ENCODE assay signal across 20 cellular contexts in the genomic region with DNA sequence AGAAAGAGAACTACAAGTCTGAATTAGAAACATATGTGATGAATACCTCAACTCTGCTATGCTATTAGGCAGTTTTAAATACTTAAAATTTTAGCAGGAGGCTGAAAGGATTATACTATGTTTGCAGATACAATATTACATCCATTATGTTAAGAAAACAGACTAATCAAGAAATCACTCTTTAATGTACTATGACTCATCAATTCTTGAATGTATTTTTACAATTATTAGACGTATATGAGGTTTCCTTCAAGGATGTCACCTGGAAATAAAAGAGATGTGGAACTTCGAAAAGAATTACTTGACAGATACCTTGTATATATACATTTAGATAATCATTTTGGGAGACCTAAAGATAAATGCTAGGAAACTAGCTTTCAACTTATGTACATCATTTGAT.
DNase-seq lines count a peak whose midpoint lies in the region; ATAC-seq, FAIRE-seq and TF ChIP-seq lines count a peak whose summit lies in the region.
"Had no signal": no experiment of that assay in that cellular context is flagged by ENCODE, and none has a peak within 500 bp of the region (broad histone marks: within the 10 kb centered on the region; RNA-seq: fewer than 3 reads in every experiment).

No MANE protein-coding gene starts in this region.

- no peak overlapping the region for H3K9ac ChIP-seq in HepG2 (ENCODE audit: insufficient read depth, low read depth, low read length)
- no peak overlapping the region for H3K9ac ChIP-seq in IMR-90 (ENCODE audit: low read depth, low read length)
- H3K9ac ChIP-seq: BLaER1 had no signal

- no peaks in the 10 kb centered on the region for H3K9me3 Mint-ChIP-seq in activated CD4-positive, alpha-beta T cell treated with anti-CD3 and anti-CD28 coated beads, Interleukin-2, amount 10 ng/mL, durations not matched to agents 24 days and 14 days

- H3K36me3 ChIP-seq in HepG2 (replicated peaks in 1 of 2; ENCODE audit: control insufficient read depth in 1 of 2, insufficient read depth in 2 of 2, low read length in 2 of 2): no peaks in the 10 kb centered on the region
- H3K36me3 ChIP-seq in right lobe of liver: no peaks in the 10 kb centered on the region
- H3K36me3 ChIP-seq in IMR-90 (ENCODE audit: control insufficient read depth, insufficient read depth, low read length): no peaks in the 10 kb centered on the region
- H3K36me3 ChIP-seq: BE2C, BLaER1 had no signal

- CTCF ChIA-PET in HepG2 (lab: Yijun Ruan, JAX; ENCODE audit: low intra/inter-chr PET ratio, low total read pairs): no interaction called here
- CTCF ChIA-PET in IMR-90 (lab: Yijun Ruan, JAX): no interaction called here

- H4K8ac ChIP-seq in IMR-90 (ENCODE audit: low read depth in 2 of 2, low read length in 2 of 2): no peak overlapping the region

- H3K4ac ChIP-seq in IMR-90 (ENCODE audit: low read depth, low read length): no peak overlapping the region

- H3K36me3 Mint-ChIP-seq in activated CD4-positive, alpha-beta T cell treated with anti-CD3 and anti-CD28 coated beads, Interleukin-2, amount 10 ng/mL, durations not matched to agents 24 days and 14 days (ENCODE audit: low read depth): no peaks in the 10 kb centered on the region
- H3K36me3 Mint-ChIP-seq: CD14-positive monocyte; CD4-positive, alpha-beta memory T cell; CD4-positive, CD25-positive, alpha-beta regulatory T cell; CD8-positive, alpha-beta memory T cell had no signal

- H2BK15ac ChIP-seq in IMR-90 (ENCODE audit: low read depth, low read length): no peak overlapping the region

- H3K79me1 ChIP-seq in IMR-90 (ENCODE audit: low read depth in 1 of 2, low read length in 2 of 2): no peaks in the 10 kb centered on the region

- ATAC-seq in HepG2: no peak
- ATAC-seq in right lobe of liver: no peak
- no peak for ATAC-seq in IMR-90 (ENCODE audit: low read depth)

- no peak overlapping the region for H2BK20ac ChIP-seq in IMR-90 (ENCODE audit: low read depth, low read length)

- H3K4me1 Mint-ChIP-seq in activated CD4-positive, alpha-beta T cell treated with anti-CD3 and anti-CD28 coated beads, Interleukin-2, amount 10 ng/mL, durations not matched to agents 24 days and 14 days: no peaks in the 10 kb centered on the region
- H3K4me1 Mint-ChIP-seq: CD14-positive monocyte; CD4-positive, alpha-beta memory T cell; CD4-positive, CD25-positive, alpha-beta regulatory T cell; CD8-positive, alpha-beta memory T cell had no signal

- POLR2A ChIA-PET in HepG2 (lab: Yijun Ruan, JAX) (no interaction called here), IMR-90 (lab: Charles Lee; ENCODE audit: unreplicated experiment) (no interaction called here)

- no peak overlapping the region for H4K5ac ChIP-seq in IMR-90 (ENCODE audit: low read depth, low read length)

- H4K20me1 ChIP-seq in HepG2 (ENCODE audit: insufficient read depth, low read length) (no peaks in the 10 kb centered on the region), IMR-90 (ENCODE audit: insufficient read depth, low read length) (no peaks in the 10 kb centered on the region)
- H4K20me1 ChIP-seq: BLaER1 had no signal

- BruUV-seq in HepG2 (replicated peaks; lab: Mats Ljungman, UMichigan): no TSS peak
- BruUV-seq in IMR-90 (replicated peaks; lab: Mats Ljungman, UMichigan): no TSS peak

- no peak overlapping the region for H4K91ac ChIP-seq in IMR-90 (ENCODE audit: insufficient read depth, low read depth, low read length)

- H3K4me1 ChIP-seq in HepG2 (ENCODE audit: insufficient read depth, low read length) (no peaks in the 10 kb centered on the region), right lobe of liver (no peaks in the 10 kb centered on the region), IMR-90 (ENCODE audit: control insufficient read depth, insufficient read depth, low read length) (no peaks in the 10 kb centered on the region)
- H3K4me1 ChIP-seq: BE2C, BLaER1 had no signal

- no peaks in the 10 kb centered on the region for H3K27me3 Mint-ChIP-seq in activated CD4-positive, alpha-beta T cell treated with anti-CD3 and anti-CD28 coated beads, Interleukin-2, amount 10 ng/mL, durations not matched to agents 24 days and 14 days
- H3K27me3 Mint-ChIP-seq: CD4-positive, alpha-beta memory T cell; CD4-positive, CD25-positive, alpha-beta regulatory T cell; CD8-positive, alpha-beta memory T cell had no signal

- FAIRE-seq in HepG2 (lab: Jason Lieb, UNC) (no peak), colon (lab: Jason Lieb, UNC) (peak; percentile 10)
- FAIRE-seq: GM12891, GM19239 had no signal

- H3K4me3 Mint-ChIP-seq in activated CD4-positive, alpha-beta T cell treated with anti-CD3 and anti-CD28 coated beads, Interleukin-2, amount 10 ng/mL, durations not matched to agents 24 days and 14 days: no peak overlapping the region
- H3K4me3 Mint-ChIP-seq: CD14-positive monocyte; CD4-positive, alpha-beta memory T cell; CD4-positive, CD25-positive, alpha-beta regulatory T cell; CD8-positive, alpha-beta memory T cell had no signal

- H3K27ac ChIP-seq in HepG2 (ENCODE audit: extremely low read length, insufficient read depth, low read length): no peak overlapping the region
- no peak overlapping the region for H3K27ac ChIP-seq in right lobe of liver
- no peak overlapping the region for H3K27ac ChIP-seq in IMR-90 (ENCODE audit: insufficient read depth, low read length)
- H3K27ac ChIP-seq: 22Rv1, BLaER1 had no signal

- no peaks in the 10 kb centered on the region for H3K27me3 ChIP-seq in HepG2 (ENCODE audit: control insufficient read depth in 1 of 2, insufficient read depth in 2 of 2, low read length in 2 of 2)
- no peaks in the 10 kb centered on the region for H3K27me3 ChIP-seq in right lobe of liver
- H3K27me3 ChIP-seq in IMR-90 (ENCODE audit: control insufficient read depth, insufficient read depth, low read length): no peaks in the 10 kb centered on the region
- H3K27me3 ChIP-seq: BE2C, BLaER1 had no signal

- H3K9me3 ChIP-seq in HepG2 (ENCODE audit: low read length): peaks cover 63% of the 10 kb centered on the region
- H3K9me3 ChIP-seq in right lobe of liver: no peaks in the 10 kb centered on the region
- no peaks in the 10 kb centered on the region for H3K9me3 ChIP-seq in IMR-90 (ENCODE audit: control insufficient read depth, insufficient read depth, low read length)
- H3K9me3 ChIP-seq: BE2C, BLaER1 had no signal

- dilution Hi-C loops in IMR-90 (cut with HindIII; ENCODE audit: low sequenced_read_pairs, unreplicated experiment): no loop called here

- H2BK5ac ChIP-seq in IMR-90 (ENCODE audit: low read depth, low read length, poor library complexity, severe bottlenecking): no peak overlapping the region

- no peak overlapping the region for H3K4me2 ChIP-seq in HepG2 (ENCODE audit: low read depth, low read length)
- no peak overlapping the region for H3K4me2 ChIP-seq in IMR-90 (ENCODE audit: low read depth, low read length)
- H3K4me2 ChIP-seq: BLaER1 had no signal

- TF ChIP-seq CTCF in HepG2 (CRISPR knock-in tag; IDR thresholded peaks at IDR 0.05): no peak
- TF ChIP-seq CTCF in right lobe of liver (IDR thresholded peaks at IDR 0.05): no peak
- no peak for TF ChIP-seq CTCF in IMR-90 (conservative IDR thresholded peaks at IDR 0.05; ENCODE audit: low read depth, low read length)

- H3K23ac ChIP-seq in IMR-90 (ENCODE audit: low read depth, low read length): no peak overlapping the region

- 2% methylated on average over 2 of the region's 2 CpGs for WGBS in HepG2 (ENCODE audit: low lambda C conversion rate)
- 35% methylated on average over 2 of the region's 2 CpGs for WGBS in right lobe of liver (ENCODE audit: insufficient coverage, low coverage, low lambda C conversion rate, missing lambda C conversion rate)
- no CpG with 5 or more reads among the region's 2 CpGs for WGBS in IMR-90 (ENCODE audit: extremely low coverage in 2 of 2, insufficient read length in 1 of 2), 2 experiments

- H2BK120ac ChIP-seq in IMR-90 (ENCODE audit: low read depth, low read length): no peak overlapping the region

- TF ChIP-seq EP300 in HepG2 (IDR thresholded peaks at IDR 0.05; ENCODE audit: low read depth in 2 of 2, low read length in 2 of 2): no peak
- TF ChIP-seq EP300 in HepG2 (CRISPR knock-in tag; IDR thresholded peaks at IDR 0.05; ENCODE audit: borderline replicate concordance): no peak

- no peak overlapping the region for H3K56ac ChIP-seq in IMR-90 (ENCODE audit: extremely low read depth, insufficient read depth, low read length)

- no peak overlapping the region for H3K18ac ChIP-seq in IMR-90 (ENCODE audit: low read depth, low read length)

- intact Hi-C loops in HepG2 (cut with micrococcal nuclease; ENCODE audit: unreplicated experiment) (no loop called here), right lobe of liver (cut with DNase I) (no loop called here), IMR-90 (cut with micrococcal nuclease) (no loop called here)
- intact Hi-C loops in activated CD4-positive, alpha-beta T cell treated with anti-CD3 and anti-CD28 coated beads, Interleukin-2, amount 10 ng/mL, durations not matched to agents 24 days and 14 days (cut with micrococcal nuclease): no loop called here

- H3K4me3 ChIP-seq in HepG2 (replicated peaks in 1 of 3; ENCODE audit: insufficient read depth in 1 of 3, low read depth in 2 of 3, low read length in 3 of 3) (no peak overlapping the region), right lobe of liver (no peak overlapping the region), IMR-90 (ENCODE audit: insufficient read depth, low read depth, low read length) (no peak overlapping the region)
- H3K4me3 ChIP-seq: BLaER1 had no signal

- no peak for TF ChIP-seq POLR2A in HepG2 (IDR thresholded peaks at IDR 0.05; ENCODE audit: insufficient read depth in 1 of 2, low read depth in 2 of 2, low read length in 2 of 2)
- TF ChIP-seq POLR2A in right lobe of liver (IDR thresholded peaks at IDR 0.05): no peak
- TF ChIP-seq POLR2A in IMR-90 (IDR thresholded peaks at IDR 0.05; ENCODE audit: low read depth, low read length): no peak

- H3K27ac Mint-ChIP-seq in activated CD4-positive, alpha-beta T cell treated with anti-CD3 and anti-CD28 coated beads, Interleukin-2, amount 10 ng/mL, durations not matched to agents 24 days and 14 days: no peak overlapping the region
- H3K27ac Mint-ChIP-seq: CD14-positive monocyte; CD4-positive, alpha-beta memory T cell; CD4-positive, CD25-positive, alpha-beta regulatory T cell; CD8-positive, alpha-beta memory T cell had no signal

- H2AK9ac ChIP-seq in IMR-90 (replicated peaks; ENCODE audit: low read depth, low read length, poor library complexity): no peak overlapping the region

- no peak overlapping the region for H2AFZ ChIP-seq in HepG2 (ENCODE audit: low read length)
- no peak overlapping the region for H2AFZ ChIP-seq in IMR-90 (replicated peaks; ENCODE audit: low read length, poor library complexity)

- H2AK5ac ChIP-seq in IMR-90 (ENCODE audit: low read depth, low read length): no peak overlapping the region

- H3K79me2 ChIP-seq in HepG2 (ENCODE audit: insufficient read depth, low read length): no peaks in the 10 kb centered on the region

- H3K14ac ChIP-seq in IMR-90 (replicated peaks; ENCODE audit: low read depth, low read length): no peak overlapping the region

- no peaks in the 10 kb centered on the region for H3K9me1 ChIP-seq in IMR-90 (ENCODE audit: insufficient read depth, low read length)

- TF ChIP-seq RAD21 in HepG2 (CRISPR knock-in tag; IDR thresholded peaks at IDR 0.05): no peak
- no peak for TF ChIP-seq RAD21 in IMR-90 (IDR thresholded peaks at IDR 0.05; ENCODE audit: low read length)

- in situ Hi-C loops in HepG2 (cut with HindIII; ENCODE audit: extremely low pct_ligation_motif_present, low pct_unique_long_range_greater_than_20kb) (no loop called here), IMR-90 (cut with MboI; ENCODE audit: low sequenced_read_pairs) (no loop called here)

- DNase-seq in HepG2 (ENCODE audit: low spot score) (no peak), right lobe of liver (no peak), IMR-90 (no peak), NCI-H187 (lab: John Stamatoyannopoulos, UW) (no peak)
- DNase-seq in activated CD4-positive, alpha-beta T cell treated with anti-CD3 and anti-CD28 coated beads, Interleukin-2, amount 10 ng/mL, durations not matched to agents 24 days and 14 days: no peak
- DNase-seq: ACHN; BE2C; C1 segment of cervical spinal cord; CD4-positive, alpha-beta memory T cell; CD4-positive, CD25-positive, alpha-beta regulatory T cell; CD8-positive, alpha-beta memory T cell; COR-L47; DMS79 treated with DMSO at 0.1 percent for 48 hours; GF-D8 had no signal
